In genomic region chr5:80569961-80570786, GRCh38 we compare ENCODE assay signal across 1 cellular context.
TF ChIP-seq lines count a peak whose summit lies in the region.

Gene ANKRD34B (minus strand): TSS chr5:80570280. CDS start chr5:80560019, 10,261 bp downstream.

TF ChIP-seq in SK-N-SH, 30 proteins besides CTCF, POLR2A, EP300 and RAD21 (continued from another document):
- TF ChIP-seq CHD2 (IDR thresholded peaks at IDR 0.05; ENCODE audit: low read length, partially characterized antibody): no peak
- no peak for TF ChIP-seq FOSL2 (IDR thresholded peaks at IDR 0.05; ENCODE audit: borderline replicate concordance, low read depth)
- no peak for TF ChIP-seq TEAD4 (IDR thresholded peaks at IDR 0.05; ENCODE audit: borderline replicate concordance, insufficient read depth)
- TF ChIP-seq SMC3 (IDR thresholded peaks at IDR 0.05; ENCODE audit: low read depth, low read length): no peak
- TF ChIP-seq EZH2phosphoT487 (IDR thresholded peaks at IDR 0.05; ENCODE audit: borderline replicate concordance, low read depth): no peak
- TF ChIP-seq YY1 (IDR thresholded peaks at IDR 0.05; ENCODE audit: low read depth): no peak
- no peak for TF ChIP-seq RCOR1 (IDR thresholded peaks at IDR 0.05; ENCODE audit: low read length)
- no peak for TF ChIP-seq JUND (IDR thresholded peaks at IDR 0.05)
- TF ChIP-seq RXRA (IDR thresholded peaks at IDR 0.05; ENCODE audit: borderline replicate concordance, low read depth): no peak
- TF ChIP-seq ELF1 (IDR thresholded peaks at IDR 0.05): no peak
- TF ChIP-seq, protein P1, sequence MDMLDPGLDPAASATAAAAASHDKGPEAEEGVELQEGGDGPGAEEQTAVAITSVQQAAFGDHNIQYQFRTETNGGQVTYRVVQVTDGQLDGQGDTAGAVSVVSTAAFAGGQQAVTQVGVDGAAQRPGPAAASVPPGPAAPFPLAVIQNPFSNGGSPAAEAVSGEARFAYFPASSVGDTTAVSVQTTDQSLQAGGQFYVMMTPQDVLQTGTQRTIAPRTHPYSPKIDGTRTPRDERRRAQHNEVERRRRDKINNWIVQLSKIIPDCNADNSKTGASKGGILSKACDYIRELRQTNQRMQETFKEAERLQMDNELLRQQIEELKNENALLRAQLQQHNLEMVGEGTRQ (IDR thresholded peaks at IDR 0.05; ENCODE audit: borderline replicate concordance, low read depth, low read length): no peak
- TF ChIP-seq MXI1 (IDR thresholded peaks at IDR 0.05; ENCODE audit: low read depth, low read length): no peak
- TF ChIP-seq TCF12 (IDR thresholded peaks at IDR 0.05): no peak
